Comparison of ENCODE assay signal across 25 cellular contexts in genomic region chr2:41711736-41712135, GRCh38.
A peak's percentile ranks its signal among the peaks of the same experiment; 100 is the strongest.
DNase-seq lines count a peak whose midpoint lies in the region; FAIRE-seq and TF ChIP-seq lines count a peak whose summit lies in the region.
"Had no signal": no experiment of that assay in that cellular context is flagged by ENCODE, and none has a peak within 500 bp of the region (broad histone marks: within the 10 kb centered on the region; RNA-seq: fewer than 3 reads in every experiment).

No MANE protein-coding gene starts in this region.

- no peak for TF ChIP-seq POLR2A in GM12891 (IDR thresholded peaks at IDR 0.05; ENCODE audit: low read depth, low read length)

- no peaks in the 10 kb centered on the region for H3K36me3 ChIP-seq in kidney epithelial cell (ENCODE audit: control insufficient read depth, insufficient read depth, low read length)
- H3K36me3 ChIP-seq: BLaER1, HAP-1, MG63 had no signal

- FAIRE-seq in GM12891 (lab: Jason Lieb, UNC): peak; percentile 9
- FAIRE-seq: GM12892 had no signal

- DNase-seq in GM12891 (ENCODE audit: insufficient read length, low spot score) (no peak), OCI-M1 (lab: John Stamatoyannopoulos, UW) (peak; percentile 23), kidney epithelial cell (ENCODE audit: low read depth) (peak; percentile 78), renal cortical epithelial cell (ENCODE audit: low read depth) (peak; percentile 94), hippocampal formation (lab: John Stamatoyannopoulos, UW) (no peak), cortex of kidney (lab: John Stamatoyannopoulos, UW) (no peak), HCEC 1CT (no peak)
- DNase-seq in stimulated activated CD4-positive, alpha-beta T cell treated with anti-CD3 and anti-CD28 coated beads, Interleukin-12 subunit alpha, Interleukin-12 subunit beta, amount 100 ng/mL, for 4 hours: no peak
- DNase-seq: CD4-positive, alpha-beta T cell; COR-L47; DND-41; Kasumi-1; MG63; NCI-H1417; NCI-H1694 treated with DMSO at 0.1 percent for 48 hours; NCI-H446 treated with DMSO at 0.1 percent for 48 hours; NCI-H526 treated with DMSO at 0.1 percent for 48 hours; PC-3; RPMI8226; SIG-M5; SK-N-SH had no signal

- no peak for TF ChIP-seq CTCF in kidney epithelial cell (IDR thresholded peaks at IDR 0.05; ENCODE audit: insufficient read depth, low read length, poor library complexity, severe bottlenecking)

- no peaks in the 10 kb centered on the region for H3K27me3 ChIP-seq in kidney epithelial cell (ENCODE audit: control insufficient read depth, insufficient read depth, low read length)
- H3K27me3 ChIP-seq: BLaER1, MG63 had no signal

- H3K4me3 ChIP-seq in kidney epithelial cell (ENCODE audit: low read depth, low read length): no peak overlapping the region
- H3K4me3 ChIP-seq: BLaER1, GM23338, HAP-1, MG63 had no signal

TF ChIP-seq in GM12891, 5 proteins besides CTCF, POLR2A, EP300 and RAD21:
- TF ChIP-seq PAX5 (IDR thresholded peaks at IDR 0.05; ENCODE audit: insufficient read depth, low read length, severe bottlenecking): no peak
- TF ChIP-seq SPI1 (IDR thresholded peaks at IDR 0.05; ENCODE audit: low read depth, low read length): no peak
- no peak for TF ChIP-seq POLR2AphosphoS5 (IDR thresholded peaks at IDR 0.05; ENCODE audit: low read depth, low read length)
- no peak for TF ChIP-seq POU2F2 (IDR thresholded peaks at IDR 0.05; ENCODE audit: low read depth, low read length)
- no peak for TF ChIP-seq TAF1 (IDR thresholded peaks at IDR 0.05; ENCODE audit: low read depth, low read length)
TF ChIP-seq in GM12891: peak in this region for 0.

Comparison
In these comparisons a context has a peak if more than half of its experiments do, and no peak if none do; other contexts are left out.
1. DNase-seq: peak in OCI-M1 (single experiment), kidney epithelial cell (single experiment) and renal cortical epithelial cell (single experiment); none in GM12891 (single experiment), hippocampal formation (0 of 2), cortex of kidney (single experiment), stimulated activated CD4-positive, alpha-beta T cell treated with anti-CD3 and anti-CD28 coated beads, Interleukin-12 subunit alpha, Interleukin-12 subunit beta, amount 100 ng/mL, for 4 hours (single experiment) and HCEC 1CT (single experiment).